In genomic region chr1:23553896-23554480, GRCh38 we compare ENCODE assay signal across 8 cellular contexts. TPM values are rescaled to one million over a fixed set of nuclear protein-coding genes. Genes with fewer than 3 reads are reported as not detected.
A peak's percentile ranks its signal among the peaks of the same experiment; 100 is the strongest.
DNase-seq lines count a peak whose midpoint lies in the region; ATAC-seq and TF ChIP-seq lines count a peak whose summit lies in the region.

No MANE protein-coding gene starts in this region.

- peaks cover 40% of the 10 kb centered on the region for H3K4me1 ChIP-seq in CD8-positive, alpha-beta memory T cell (ENCODE audit: insufficient read depth, low read length)
- H3K4me1 ChIP-seq in OCI-LY1 (ENCODE audit: insufficient read depth, low read length, severe bottlenecking), result peaks cover 77% of the 10 kb centered on the region
- H3K4me1 ChIP-seq in neutrophil (ENCODE audit: control insufficient read depth in 1 of 2, insufficient read depth in 1 of 2, low read depth in 1 of 2, low read length in 1 of 2), result peaks cover 34 to 37% of the 10 kb centered on the region in 2 experiments

- peaks cover 11% of the 10 kb centered on the region for H3K79me2 ChIP-seq in OCI-LY1 (ENCODE audit: insufficient read depth, low read length)

- H3K36me3 ChIP-seq in CD8-positive, alpha-beta memory T cell (ENCODE audit: insufficient read depth, low read length), result no peaks in the 10 kb centered on the region
- H3K36me3 ChIP-seq in OCI-LY1 (ENCODE audit: insufficient read depth, low read length) (peaks cover 22% of the 10 kb centered on the region), neutrophil (no peaks in the 10 kb centered on the region)

- H4K20me1 ChIP-seq in OCI-LY1 (ENCODE audit: insufficient read depth, low read length), result no peaks in the 10 kb centered on the region

- no peaks in the 10 kb centered on the region for H3K9me3 Mint-ChIP-seq in CD8-positive, alpha-beta memory T cell
- no peaks in the 10 kb centered on the region for H3K9me3 Mint-ChIP-seq in effector memory CD8-positive, alpha-beta T cell

- no peak for TF ChIP-seq CTCF in OCI-LY1 (IDR thresholded peaks at IDR 0.05; ENCODE audit: low read length)
- TF ChIP-seq CTCF in neutrophil (IDR thresholded peaks at IDR 0.05), result no peak

- H3K4me3 ChIP-seq in CD8-positive, alpha-beta memory T cell (ENCODE audit: low read length), result peak overlapping the region; percentile 77
- H3K4me3 ChIP-seq in OCI-LY1 (ENCODE audit: low read depth, low read length, poor library complexity, severe bottlenecking) (peak overlapping the region; percentile 66), neutrophil (ENCODE audit: low read depth in 1 of 2, low read length in 1 of 2) (peak overlapping the region; percentile 58 to 76)

- H3K27ac Mint-ChIP-seq in CD8-positive, alpha-beta memory T cell, result peak overlapping the region; percentile 43 to 97 (median 92)
- peak overlapping the region; percentile 54 to 94 for H3K27ac Mint-ChIP-seq in effector memory CD8-positive, alpha-beta T cell

- H3K27me3 Mint-ChIP-seq in CD8-positive, alpha-beta memory T cell, result peaks cover 0 to 3% of the 10 kb centered on the region in 2 donors
- H3K27me3 Mint-ChIP-seq in effector memory CD8-positive, alpha-beta T cell, result no peaks in the 10 kb centered on the region

- POLR2A ChIA-PET in CD8-positive, alpha-beta memory T cell (lab: Charles Lee), result interaction anchor here (0.6 to 2.7 kb wide), 16 partner anchors 9 to 83 kb away, joined by 3 to 30 read pairs (median 5); no protein-coding TSS in a partner anchor

- H3K9ac ChIP-seq in OCI-LY1 (ENCODE audit: low read length), result peak overlapping the region; percentile 86

- CTCF ChIA-PET in CD8-positive, alpha-beta memory T cell (lab: Charles Lee), result interaction anchor here (1.1 to 13.0 kb wide), 16 partner anchors 9 to 82 kb away, joined by 3 to 268 read pairs (median 8); no protein-coding TSS in a partner anchor

- H2AFZ ChIP-seq in OCI-LY1 (ENCODE audit: low read length), result no peak overlapping the region

- peak overlapping the region; percentile 69 to 92 (median 84) for H3K4me3 Mint-ChIP-seq in CD8-positive, alpha-beta memory T cell
- peak overlapping the region; percentile 82 to 84 for H3K4me3 Mint-ChIP-seq in effector memory CD8-positive, alpha-beta T cell

- ATAC-seq in effector memory CD8-positive, alpha-beta T cell (replicated peaks), result no peak
- ATAC-seq in HG03097 (IDR thresholded peaks at IDR 0.05; ENCODE audit: low FRiP score, unreplicated experiment) (no peak), HG03469 (IDR thresholded peaks at IDR 0.05; ENCODE audit: unreplicated experiment) (no peak), HG03039 (IDR thresholded peaks at IDR 0.05; ENCODE audit: unreplicated experiment) (no peak)

- H3K27ac ChIP-seq in CD8-positive, alpha-beta memory T cell (ENCODE audit: low read depth, low read length), result peak overlapping the region; percentile 85
- H3K27ac ChIP-seq in OCI-LY1 (ENCODE audit: low read depth, low read length, poor library complexity, severe bottlenecking) (peak overlapping the region; percentile 85), neutrophil (peak overlapping the region; percentile 61)

- H3K27me3 ChIP-seq in CD8-positive, alpha-beta memory T cell (ENCODE audit: insufficient read depth, low read length, poor library complexity, severe bottlenecking), result no peaks in the 10 kb centered on the region
- no peaks in the 10 kb centered on the region for H3K27me3 ChIP-seq in OCI-LY1 (ENCODE audit: insufficient read depth, low read length)
- peaks cover 92% of the 10 kb centered on the region for H3K27me3 ChIP-seq in neutrophil

- no peaks in the 10 kb centered on the region for H3K9me3 ChIP-seq in CD8-positive, alpha-beta memory T cell (ENCODE audit: low read length)
- H3K9me3 ChIP-seq in OCI-LY1 (ENCODE audit: low read length), result no peaks in the 10 kb centered on the region
- no peaks in the 10 kb centered on the region for H3K9me3 ChIP-seq in neutrophil

- H3F3A ChIP-seq in OCI-LY1 (ENCODE audit: insufficient read depth, low read length), result peaks cover 25% of the 10 kb centered on the region

- no peaks in the 10 kb centered on the region for H3K9me2 ChIP-seq in OCI-LY1 (ENCODE audit: low read depth, low read length)

- peak overlapping the region; percentile 90 for H3K4me2 ChIP-seq in OCI-LY1 (ENCODE audit: low read length)

- peak in 1 of 5 donors; percentile 23 for DNase-seq in CD8-positive, alpha-beta memory T cell
- no peak for DNase-seq in effector memory CD8-positive, alpha-beta T cell
- DNase-seq in T-helper 9 cell, result no peak

- peaks cover 40 to 55% (median 50%) of the 10 kb centered on the region in 3 donors for H3K4me1 Mint-ChIP-seq in CD8-positive, alpha-beta memory T cell
- H3K4me1 Mint-ChIP-seq in effector memory CD8-positive, alpha-beta T cell (ENCODE audit: low read depth in 2 of 2), result peaks cover 24 to 28% of the 10 kb centered on the region in 2 donors

- peaks cover 0 to 4% (median 1%) of the 10 kb centered on the region in 3 donors for H3K36me3 Mint-ChIP-seq in CD8-positive, alpha-beta memory T cell
- H3K36me3 Mint-ChIP-seq in effector memory CD8-positive, alpha-beta T cell (ENCODE audit: insufficient read depth), result peaks cover 7% of the 10 kb centered on the region

RNA-seq across cellular contexts. Expression of gene ID3, which starts 5.3 kb away (rescaled TPM):
- total RNA-seq in CD8-positive, alpha-beta memory T cell, result 10 to 100 TPM; 18.4 to 19.3 TPM
- 4.7 TPM for polyA plus RNA-seq in CD8-positive, alpha-beta memory T cell

RNA-seq across cellular contexts. Expression of gene E2F2, which starts 23.0 kb away (rescaled TPM):
- total RNA-seq in CD8-positive, alpha-beta memory T cell, result 10 to 100 TPM; 19.1 to 19.6 TPM
- 0.76 TPM for polyA plus RNA-seq in CD8-positive, alpha-beta memory T cell
